ENCODE assay signal across 9 cellular contexts in genomic region chr10:14602807-14603538, GRCh38.
DNase-seq lines count a peak whose midpoint lies in the region; FAIRE-seq and TF ChIP-seq lines count a peak whose summit lies in the region.
"Had no signal": no experiment of that assay in that cellular context is flagged by ENCODE, and none has a peak within 500 bp of the region (broad histone marks: within the 10 kb centered on the region; RNA-seq: fewer than 3 reads in every experiment).

No MANE protein-coding gene starts in this region.

- WGBS in thymus, result 57% methylated on average over 9 of the region's 9 CpGs

- H3K36me3 ChIP-seq in adipocyte (ENCODE audit: control insufficient read depth, insufficient read depth, low read length, severe bottlenecking) (no peaks in the 10 kb centered on the region), thymus (ENCODE audit: control insufficient read depth, insufficient read depth) (peaks cover 6% of the 10 kb centered on the region)

- H3K36me3 Mint-ChIP-seq in activated CD4-positive, alpha-beta T cell treated with anti-CD3 and anti-CD28 coated beads, Interleukin-2, amount 10 ng/mL, durations not matched to agents 7 days and 5 days (ENCODE audit: low read depth), result peaks cover 55% of the 10 kb centered on the region

- peaks cover 2% of the 10 kb centered on the region for H3K9me3 Mint-ChIP-seq in activated CD4-positive, alpha-beta T cell treated with anti-CD3 and anti-CD28 coated beads, Interleukin-2, amount 10 ng/mL, durations not matched to agents 7 days and 5 days

- H3K27me3 Mint-ChIP-seq in activated CD4-positive, alpha-beta T cell treated with anti-CD3 and anti-CD28 coated beads, Interleukin-2, amount 10 ng/mL, durations not matched to agents 7 days and 5 days, result no peaks in the 10 kb centered on the region

- FAIRE-seq in H54 (lab: Jason Lieb, UNC), result no peak

- no peak for DNase-seq in activated CD4-positive, alpha-beta T cell treated with anti-CD3 and anti-CD28 coated beads, Interleukin-2, amount 10 ng/mL, durations not matched to agents 7 days and 5 days
- DNase-seq in activated CD4-positive, alpha-beta T cell treated with anti-CD3 and anti-CD28 coated beads, Interleukin-2, amount 50 U/mL, for 48 hours, result no peak
- DNase-seq in adipocyte (ENCODE audit: low read depth) (peak; percentile 47), left kidney (ENCODE audit: low read depth, low spot score) (peak; percentile 27), H54 (ENCODE audit: insufficient read length, low spot score) (no peak), retina (no peak)
- DNase-seq in activated CD8-positive, alpha-beta memory T cell treated with anti-CD3 and anti-CD28 coated beads, Interleukin-2, amount 50 U/mL, for 48 hours, result no peak
- DNase-seq: DND-41 had no signal

- peak overlapping the region; percentile 93 for H3K27ac Mint-ChIP-seq in activated CD4-positive, alpha-beta T cell treated with anti-CD3 and anti-CD28 coated beads, Interleukin-2, amount 10 ng/mL, durations not matched to agents 7 days and 5 days

- H3K9me3 ChIP-seq in adipocyte (ENCODE audit: control insufficient read depth, low read length) (no peaks in the 10 kb centered on the region), thymus (ENCODE audit: control insufficient read depth) (no peaks in the 10 kb centered on the region)

- H3K4me1 Mint-ChIP-seq in activated CD4-positive, alpha-beta T cell treated with anti-CD3 and anti-CD28 coated beads, Interleukin-2, amount 10 ng/mL, durations not matched to agents 7 days and 5 days, result peaks cover 68% of the 10 kb centered on the region

- CTCF ChIA-PET in activated CD4-positive, alpha-beta T cell treated with anti-CD3 and anti-CD28 coated beads, Interleukin-2, amount 10 ng/mL, durations not matched to agents 7 days and 5 days (lab: Charles Lee), result interaction anchor here (0.6 to 0.8 kb wide), 2 partner anchors 39 to 234 kb away, joined by 3 read pairs; no protein-coding TSS in a partner anchor

- POLR2A ChIA-PET in activated CD4-positive, alpha-beta T cell treated with anti-CD3 and anti-CD28 coated beads, Interleukin-2, amount 10 ng/mL, durations not matched to agents 7 days and 5 days (lab: Charles Lee), result no interaction called here

- H3K4me3 Mint-ChIP-seq in activated CD4-positive, alpha-beta T cell treated with anti-CD3 and anti-CD28 coated beads, Interleukin-2, amount 10 ng/mL, durations not matched to agents 7 days and 5 days, result peak overlapping the region; percentile 100

- H3K27me3 ChIP-seq in adipocyte (replicated peaks; ENCODE audit: control insufficient read depth, insufficient read depth, low read length) (no peaks in the 10 kb centered on the region), thymus (ENCODE audit: control insufficient read depth, insufficient read depth) (no peaks in the 10 kb centered on the region)

- peak overlapping the region; percentile 64 for H3K9ac ChIP-seq in adipocyte (ENCODE audit: low read length)

- TF ChIP-seq POLR2A in H54 (IDR thresholded peaks at IDR 0.05; ENCODE audit: low read depth, low read length), result no peak

- H3K4me1 ChIP-seq in adipocyte (ENCODE audit: control insufficient read depth, insufficient read depth, low read length) (peaks cover 26% of the 10 kb centered on the region), thymus (ENCODE audit: control insufficient read depth, insufficient read depth, low read length) (peaks cover 9% of the 10 kb centered on the region)

- H3K27ac ChIP-seq in thymus (ENCODE audit: low read depth), result no peak overlapping the region

- H3K4me3 ChIP-seq in adipocyte (ENCODE audit: low read length) (peak overlapping the region; percentile 82), thymus (ENCODE audit: low read length) (peak overlapping the region; percentile 90)

Comparison
In these comparisons a context has a peak if more than half of its experiments do, and no peak if none do; other contexts are left out.
1. DNase-seq: peak in adipocyte (single experiment) and left kidney (single experiment); none in activated CD4-positive, alpha-beta T cell treated with anti-CD3 and anti-CD28 coated beads, Interleukin-2, amount 10 ng/mL, durations not matched to agents 7 days and 5 days (single experiment), activated CD4-positive, alpha-beta T cell treated with anti-CD3 and anti-CD28 coated beads, Interleukin-2, amount 50 U/mL, for 48 hours (0 of 2), H54 (single experiment), retina (single experiment) and activated CD8-positive, alpha-beta memory T cell treated with anti-CD3 and anti-CD28 coated beads, Interleukin-2, amount 50 U/mL, for 48 hours (single experiment).